ENCODE assay signal across 8 cellular contexts in genomic region chr14:51507556-51508511, GRCh38.
A peak's percentile ranks its signal among the peaks of the same experiment; 100 is the strongest.
DNase-seq lines count a peak whose midpoint lies in the region; ATAC-seq lines count a peak whose summit lies in the region.

No MANE protein-coding gene starts in this region.

- DNase-seq in NCI-H82 (lab: John Stamatoyannopoulos, UW) = peak; percentile 50
- no peak for DNase-seq in NCI-H82 treated with DMSO at 0.1 percent for 48 hours (lab: John Stamatoyannopoulos, UW; ENCODE audit: unreplicated experiment)
- DNase-seq in mucosa of gallbladder (ENCODE audit: low spot score) = peak; percentile 20
- peak; percentile 81 to 82 for DNase-seq in aorta
- no peak for DNase-seq in 8988T
- DNase-seq in stimulated activated naive CD4-positive, alpha-beta T cell (lab: John Stamatoyannopoulos, UW) = no peak
- no peak for DNase-seq in T-helper 9 cell

- no peak overlapping the region for H3K4me3 ChIP-seq in aorta (ENCODE audit: low read length in 2 of 2)

- WGBS in aorta, 2 donors = 18 to 22% methylated on average over 15 of the region's 15 CpGs

- H3K27ac ChIP-seq in cingulate gyrus (ENCODE audit: low read depth, low read length) (peak overlapping the region; percentile 73), aorta (ENCODE audit: low read depth in 1 of 2, low read length in 2 of 2) (no peak overlapping the region)

- H3K27me3 ChIP-seq in aorta (ENCODE audit: control insufficient read depth in 1 of 2, insufficient read depth in 2 of 2, low read length in 1 of 2) = no peaks in the 10 kb centered on the region

- ATAC-seq in aorta (ENCODE audit: low FRiP score) = peak; percentile 84

- H3K36me3 ChIP-seq in aorta (ENCODE audit: control insufficient read depth in 1 of 2, insufficient read depth in 2 of 2, low read length in 1 of 2) = no peaks in the 10 kb centered on the region

- intact Hi-C loops in aorta (cut with DNase I) = no loop called here

- H3K4me1 ChIP-seq in aorta (ENCODE audit: control insufficient read depth in 1 of 2, insufficient read depth in 2 of 2, low read length in 2 of 2) = no peaks in the 10 kb centered on the region

- no peaks in the 10 kb centered on the region for H3K9me3 ChIP-seq in aorta (ENCODE audit: control insufficient read depth, low read length)

Comparison
In these comparisons a context has a peak if more than half of its experiments do, and no peak if none do; other contexts are left out.
1. DNase-seq: peak in NCI-H82 (single experiment), mucosa of gallbladder (single experiment) and aorta (2 of 2); none in NCI-H82 treated with DMSO at 0.1 percent for 48 hours (single experiment), 8988T (single experiment), stimulated activated naive CD4-positive, alpha-beta T cell (0 of 6) and T-helper 9 cell (single experiment).